In the genomic region with DNA sequence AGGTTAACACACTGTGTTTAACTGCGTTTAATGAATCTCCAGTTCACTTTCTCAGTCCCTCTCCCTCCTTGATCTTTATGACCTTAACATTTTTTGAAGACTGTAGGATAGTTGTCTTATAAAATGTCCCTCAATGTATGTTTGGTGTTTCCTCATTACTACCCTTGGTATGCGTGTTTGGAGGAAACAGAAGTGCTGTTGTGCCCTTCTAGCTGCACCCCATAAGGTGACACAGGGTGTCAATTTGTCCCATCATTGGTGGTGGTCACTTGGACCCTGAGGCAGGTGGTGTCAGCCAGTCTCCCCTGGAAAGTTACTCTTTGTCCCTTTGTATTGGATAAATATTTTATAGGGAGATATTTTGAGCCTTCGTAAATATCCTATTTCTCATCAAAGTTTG, we compare ENCODE assay signal across 18 cellular contexts.
"Had no signal": no experiment of that assay in that cellular context is flagged by ENCODE, and none has a peak within 500 bp of the region (broad histone marks: within the 10 kb centered on the region; RNA-seq: fewer than 3 reads in every experiment).

No MANE protein-coding gene starts in this region.

- H3K27ac ChIP-seq: ascending aorta, hepatocyte, ovary, testis had no signal

- H3K4me3 Mint-ChIP-seq: activated CD4-positive, alpha-beta T cell treated with anti-CD3 and anti-CD28 coated beads, Interleukin-2, amount 10 ng/mL, durations not matched to agents 24 days and 14 days; activated T-cell treated with anti-CD3 and anti-CD28 coated beads, Interleukin-2, amount 50 U/mL, for 72 hours; naive thymus-derived CD4-positive, alpha-beta T cell; stimulated activated memory B cell treated with anti-CD40 and anti-IgM and Interleukin-4, amounts not matched to agents 10 μg/mL and 1 μg/mL and 100 μg/mL, for 72 hours; type B pancreatic cell had no signal

- DNase-seq: activated CD4-positive, alpha-beta T cell treated with anti-CD3 and anti-CD28 coated beads, Interleukin-2, amount 10 ng/mL, durations not matched to agents 24 days and 14 days; activated CD8-positive, alpha-beta memory T cell treated with anti-CD3 and anti-CD28 coated beads, Interleukin-2, amount 50 U/mL, for 4 hours; activated naive CD4-positive, alpha-beta T cell treated with Interleukin-2 at 50 U/mL for 16 hours; activated T-cell treated with anti-CD3 and anti-CD28 coated beads, Interleukin-2, amount 50 U/mL, for 72 hours; effector memory CD4-positive, alpha-beta T cell; left cardiac atrium; mesendoderm; naive thymus-derived CD4-positive, alpha-beta T cell; ovary; stimulated activated CD4-positive, alpha-beta T cell treated with anti-CD3 and anti-CD28 coated beads, Interleukin-4, amount 100 ng/mL, for 24 hours; T-helper 1 cell; T-helper 9 cell; testis had no signal

- ATAC-seq: activated T-cell treated with anti-CD3 and anti-CD28 coated beads, Interleukin-2, amount 50 U/mL, for 72 hours; left cardiac atrium; naive thymus-derived CD4-positive, alpha-beta T cell; sciatic nerve; stimulated activated memory B cell treated with anti-CD40 and anti-IgM and Interleukin-4, amounts not matched to agents 10 μg/mL and 1 μg/mL and 100 μg/mL, for 72 hours had no signal

- H3K4me2 ChIP-seq: hepatocyte had no signal

- H3K9me3 Mint-ChIP-seq: activated CD4-positive, alpha-beta T cell treated with anti-CD3 and anti-CD28 coated beads, Interleukin-2, amount 10 ng/mL, durations not matched to agents 24 days and 14 days; activated T-cell treated with anti-CD3 and anti-CD28 coated beads, Interleukin-2, amount 50 U/mL, for 72 hours; naive thymus-derived CD4-positive, alpha-beta T cell; stimulated activated memory B cell treated with anti-CD40 and anti-IgM and Interleukin-4, amounts not matched to agents 10 μg/mL and 1 μg/mL and 100 μg/mL, for 72 hours; type B pancreatic cell had no signal

- H3K27ac Mint-ChIP-seq: activated T-cell treated with anti-CD3 and anti-CD28 coated beads, Interleukin-2, amount 50 U/mL, for 72 hours; stimulated activated memory B cell treated with anti-CD40 and anti-IgM and Interleukin-4, amounts not matched to agents 10 μg/mL and 1 μg/mL and 100 μg/mL, for 72 hours; type B pancreatic cell had no signal

- H3K27me3 ChIP-seq: ascending aorta, hepatocyte, ovary, testis had no signal

- H3K27me3 Mint-ChIP-seq: activated CD4-positive, alpha-beta T cell treated with anti-CD3 and anti-CD28 coated beads, Interleukin-2, amount 10 ng/mL, durations not matched to agents 24 days and 14 days; naive thymus-derived CD4-positive, alpha-beta T cell; stimulated activated memory B cell treated with anti-CD40 and anti-IgM and Interleukin-4, amounts not matched to agents 10 μg/mL and 1 μg/mL and 100 μg/mL, for 72 hours; type B pancreatic cell had no signal

- H2AFZ ChIP-seq: hepatocyte had no signal

- H3K4me1 ChIP-seq: ascending aorta, testis had no signal

- H3K4me3 ChIP-seq: ascending aorta, hepatocyte, ovary, testis had no signal

- H3K36me3 ChIP-seq: ovary had no signal

- H3K4me1 Mint-ChIP-seq: naive thymus-derived CD4-positive, alpha-beta T cell; stimulated activated memory B cell treated with anti-CD40 and anti-IgM and Interleukin-4, amounts not matched to agents 10 μg/mL and 1 μg/mL and 100 μg/mL, for 72 hours had no signal

- H3K9me3 ChIP-seq: ascending aorta, ovary, testis had no signal
